8 cellular contexts compared by ENCODE assay signal in the genomic region with DNA sequence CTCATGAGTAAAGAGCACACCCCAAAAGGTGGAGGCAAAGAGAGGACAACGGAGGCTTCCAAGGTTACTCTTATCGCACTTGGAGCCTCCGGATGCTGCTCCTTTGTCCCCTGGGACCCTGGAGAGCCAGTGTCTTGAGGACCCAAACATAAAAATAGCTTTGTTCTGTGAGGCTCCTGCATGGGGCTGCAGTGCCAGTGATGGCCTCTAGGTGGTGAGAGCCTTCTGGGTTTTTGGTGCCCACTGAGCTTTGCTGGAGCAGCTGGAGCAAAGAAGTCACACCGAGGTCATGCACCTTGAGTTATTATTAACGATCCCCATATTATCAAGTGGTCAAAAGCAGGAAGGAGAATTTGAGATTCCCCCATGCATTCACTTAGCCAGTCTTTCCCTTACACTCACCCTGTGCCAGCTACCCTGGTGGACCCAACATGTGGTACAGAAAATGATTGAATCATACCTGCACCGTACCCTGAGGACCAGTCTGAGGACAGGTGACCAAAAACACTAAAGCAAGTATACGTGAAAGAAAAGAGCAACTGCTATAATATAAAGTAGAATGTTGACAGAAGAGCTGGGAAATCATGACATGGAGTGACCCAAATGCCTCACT.
DNase-seq lines count a peak whose midpoint lies in the region.

No MANE protein-coding gene starts in this region.

- peak; percentile 22 for DNase-seq in activated T-cell treated with anti-CD3 and anti-CD28 coated beads for 1 hour (ENCODE audit: low read depth)
- DNase-seq in activated T-cell treated with anti-CD3 and anti-CD28 coated beads for 4 hours = no peak
- peak; percentile 73 for DNase-seq in activated CD8-positive, alpha-beta memory T cell treated with anti-CD3 and anti-CD28 coated beads for 24 hours
- DNase-seq in germinal center (ENCODE audit: low spot score) = peak; percentile 62
- DNase-seq in stimulated activated CD4-positive, alpha-beta T cell treated with anti-CD3 and anti-CD28 coated beads, Interleukin-12 subunit alpha, Interleukin-12 subunit beta, amount 100 ng/mL, for 48 hours (ENCODE audit: low read depth in 2 of 3, low spot score in 1 of 3) = peak; percentile 5 to 32 (median 22)
- DNase-seq in NCI-H2081 (lab: John Stamatoyannopoulos, UW) = no peak
- DNase-seq in COLO829 (ENCODE audit: low spot score) = no peak
- no peak for DNase-seq in DMS153 treated with DMSO at 0.1 percent for 48 hours (lab: John Stamatoyannopoulos, UW; ENCODE audit: unreplicated experiment)

Comparison
In these comparisons a context has a peak if more than half of its experiments do, and no peak if none do; other contexts are left out.
1. DNase-seq: peak in activated T-cell treated with anti-CD3 and anti-CD28 coated beads for 1 hour (single experiment), activated CD8-positive, alpha-beta memory T cell treated with anti-CD3 and anti-CD28 coated beads for 24 hours (single experiment), germinal center (single experiment) and stimulated activated CD4-positive, alpha-beta T cell treated with anti-CD3 and anti-CD28 coated beads, Interleukin-12 subunit alpha, Interleukin-12 subunit beta, amount 100 ng/mL, for 48 hours (3 of 3); none in activated T-cell treated with anti-CD3 and anti-CD28 coated beads for 4 hours (single experiment), NCI-H2081 (0 of 2), COLO829 (single experiment) and DMS153 treated with DMSO at 0.1 percent for 48 hours (single experiment).